21 cellular contexts compared by ENCODE assay signal in genomic region chr12:133192847-133193246, GRCh38. TPM values are rescaled to one million over a fixed set of nuclear protein-coding genes. Genes with fewer than 3 reads are reported as not detected.
DNase-seq lines count a peak whose midpoint lies in the region; ATAC-seq and TF ChIP-seq lines count a peak whose summit lies in the region.
"Had no signal": no experiment of that assay in that cellular context is flagged by ENCODE, and none has a peak within 500 bp of the region (broad histone marks: within the 10 kb centered on the region; RNA-seq: fewer than 3 reads in every experiment).

No MANE protein-coding gene starts in this region.

- H3K36me3 Mint-ChIP-seq in endothelial cell (ENCODE audit: low read depth, unreplicated experiment), result peaks cover 87% of the 10 kb centered on the region
- H3K36me3 Mint-ChIP-seq in activated naive CD4-positive, alpha-beta T cell treated with anti-CD3 and anti-CD28 coated beads, Interleukin-2, amount 10 ng/mL, durations not matched to agents 7 days and 5 days, result peaks cover 86% of the 10 kb centered on the region

- WGBS in right cardiac atrium, result 99% methylated on average over 5 of the region's 5 CpGs

- peaks cover 56% of the 10 kb centered on the region for H3K9me3 Mint-ChIP-seq in endothelial cell (ENCODE audit: unreplicated experiment)
- H3K9me3 Mint-ChIP-seq in activated naive CD4-positive, alpha-beta T cell treated with anti-CD3 and anti-CD28 coated beads, Interleukin-2, amount 10 ng/mL, durations not matched to agents 7 days and 5 days, result peaks cover 62% of the 10 kb centered on the region

- POLR2A ChIA-PET in HEK293 (lab: Yijun Ruan, JAX), result no interaction called here

- peak overlapping the region; percentile 63 for H3K4me3 Mint-ChIP-seq in endothelial cell (ENCODE audit: unreplicated experiment)
- H3K4me3 Mint-ChIP-seq in activated naive CD4-positive, alpha-beta T cell treated with anti-CD3 and anti-CD28 coated beads, Interleukin-2, amount 10 ng/mL, durations not matched to agents 7 days and 5 days, result no peak overlapping the region
- H3K4me3 Mint-ChIP-seq: CD14-positive monocyte; CD8-positive, alpha-beta T cell had no signal

- no peak for DNase-seq in endothelial cell (ENCODE audit: low spot score)
- DNase-seq in right cardiac atrium, result no peak
- DNase-seq in activated naive CD4-positive, alpha-beta T cell treated with anti-CD3 and anti-CD28 coated beads, Interleukin-2, amount 10 ng/mL, durations not matched to agents 7 days and 5 days, result no peak
- DNase-seq: ACHN; BE2C; Calu3; CD8-positive, alpha-beta T cell; DMS79 treated with DMSO at 0.1 percent for 48 hours; EL; GOT3; H7 had no signal

- H3K4me2 ChIP-seq in BLaER1 treated with 17β-estradiol and CSF1 and Interleukin-3, amounts not matched to agents 10 nM and 100 nM, result no peak overlapping the region

- no peak overlapping the region for H3K9ac ChIP-seq in BLaER1 treated with 17β-estradiol and CSF1 and Interleukin-3, amounts not matched to agents 10 nM and 100 nM
- H3K9ac ChIP-seq in skeletal muscle tissue (ENCODE audit: low read depth in 1 of 3, low read length in 3 of 3), result no peak overlapping the region

- H3K27me3 Mint-ChIP-seq in endothelial cell (ENCODE audit: unreplicated experiment), result peaks cover 5% of the 10 kb centered on the region
- H3K27me3 Mint-ChIP-seq in activated naive CD4-positive, alpha-beta T cell treated with anti-CD3 and anti-CD28 coated beads, Interleukin-2, amount 10 ng/mL, durations not matched to agents 7 days and 5 days, result no peaks in the 10 kb centered on the region

- H3K4me1 Mint-ChIP-seq in endothelial cell (ENCODE audit: unreplicated experiment), result no peaks in the 10 kb centered on the region
- no peaks in the 10 kb centered on the region for H3K4me1 Mint-ChIP-seq in activated naive CD4-positive, alpha-beta T cell treated with anti-CD3 and anti-CD28 coated beads, Interleukin-2, amount 10 ng/mL, durations not matched to agents 7 days and 5 days
- H3K4me1 Mint-ChIP-seq: CD14-positive monocyte had no signal

- peaks cover 91 to 94% (median 92%) of the 10 kb centered on the region in 11 experiments for H3K9me3 ChIP-seq in BLaER1 treated with 17β-estradiol and CSF1 and Interleukin-3, amounts not matched to agents 10 nM and 100 nM (replicated peaks in 1 of 11)
- H3K9me3 ChIP-seq in HEK293 (ENCODE audit: control insufficient read depth, insufficient read depth, low read depth, low read length) (no peaks in the 10 kb centered on the region; the same call in none of the 2 replicates), skeletal muscle tissue (ENCODE audit: control insufficient read depth in 3 of 3, low read length in 3 of 3) (peaks cover 13 to 61% (median 41%) of the 10 kb centered on the region in 3 donors), right cardiac atrium (ENCODE audit: control insufficient read depth, low read length) (peaks cover 38% of the 10 kb centered on the region)

- CTCF ChIA-PET in HEK293 (lab: Yijun Ruan, JAX), result no interaction called here
- CTCF ChIA-PET in activated naive CD4-positive, alpha-beta T cell treated with anti-CD3 and anti-CD28 coated beads, Interleukin-2, amount 10 ng/mL, durations not matched to agents 7 days and 5 days (lab: Charles Lee), result no interaction called here

- H3K36me3 ChIP-seq in BLaER1 treated with 17β-estradiol and CSF1 and Interleukin-3, amounts not matched to agents 10 nM and 100 nM, result peaks cover 90 to 92% (median 91%) of the 10 kb centered on the region in 11 experiments
- H3K36me3 ChIP-seq in HEK293 (ENCODE audit: control insufficient read depth in 2 of 2, insufficient read depth in 1 of 2, low read length in 2 of 2) (peaks cover 81 to 83% of the 10 kb centered on the region in 2 experiments), skeletal muscle tissue (ENCODE audit: control insufficient read depth in 3 of 3, insufficient read depth in 3 of 3, low read length in 3 of 3) (peaks cover 79 to 83% (median 80%) of the 10 kb centered on the region in 3 donors)

- TF ChIP-seq CTCF in HEK293 (tag by site-specific recombination; IDR thresholded peaks at IDR 0.05) (no peak), endothelial cell (IDR thresholded peaks at IDR 0.05; ENCODE audit: unreplicated experiment) (no peak)

- no peaks in the 10 kb centered on the region for H3K4me1 ChIP-seq in BLaER1 treated with 17β-estradiol and CSF1 and Interleukin-3, amounts not matched to agents 10 nM and 100 nM
- H3K4me1 ChIP-seq in HEK293 (ENCODE audit: control insufficient read depth, insufficient read depth, low read length), result no peaks in the 10 kb centered on the region
- no peaks in the 10 kb centered on the region for H3K4me1 ChIP-seq in skeletal muscle tissue (ENCODE audit: control insufficient read depth in 3 of 3, insufficient read depth in 3 of 3, low read length in 3 of 3)
- H3K4me1 ChIP-seq in right cardiac atrium (ENCODE audit: control insufficient read depth, insufficient read depth, low read length), result no peaks in the 10 kb centered on the region
- H3K4me1 ChIP-seq: BE2C had no signal

- H3K27ac Mint-ChIP-seq in endothelial cell (ENCODE audit: unreplicated experiment), result no peak overlapping the region
- no peak overlapping the region for H3K27ac Mint-ChIP-seq in activated naive CD4-positive, alpha-beta T cell treated with anti-CD3 and anti-CD28 coated beads, Interleukin-2, amount 10 ng/mL, durations not matched to agents 7 days and 5 days
- H3K27ac Mint-ChIP-seq: CD14-positive monocyte; CD8-positive, alpha-beta T cell had no signal

- intact Hi-C loops in right cardiac atrium (cut with DNase I), result no loop called here

- no peaks in the 10 kb centered on the region for H4K20me1 ChIP-seq in BLaER1 treated with 17β-estradiol and CSF1 and Interleukin-3, amounts not matched to agents 10 nM and 100 nM

- H3K4me3 ChIP-seq in BLaER1 treated with 17β-estradiol and CSF1 and Interleukin-3, amounts not matched to agents 10 nM and 100 nM, result peak overlapping the region; percentile 18 to 56 (median 35); a peak in 14 of 20 replicates
- H3K4me3 ChIP-seq in HEK293 (ENCODE audit: low read depth, low read length) (no peak overlapping the region), skeletal muscle tissue (ENCODE audit: low read length in 3 of 3) (peak overlapping the region in 2 of 3 donors; percentile 23 to 31), right cardiac atrium (ENCODE audit: low read length) (no peak overlapping the region)
- H3K4me3 ChIP-seq: GM12878 had no signal

- ATAC-seq in right cardiac atrium (no peak), HG02678 (IDR thresholded peaks at IDR 0.05; ENCODE audit: unreplicated experiment) (no peak)
- ATAC-seq: CD8-positive, alpha-beta T cell; GM12878; HCT116 had no signal

- no peaks in the 10 kb centered on the region for H3K27me3 ChIP-seq in BLaER1 treated with 17β-estradiol and CSF1 and Interleukin-3, amounts not matched to agents 10 nM and 100 nM
- H3K27me3 ChIP-seq in skeletal muscle tissue (ENCODE audit: control insufficient read depth in 3 of 3, insufficient read depth in 3 of 3, low read length in 3 of 3) (no peaks in the 10 kb centered on the region), right cardiac atrium (ENCODE audit: control insufficient read depth, insufficient read depth) (no peaks in the 10 kb centered on the region)
- H3K27me3 ChIP-seq: BE2C had no signal

- no peak overlapping the region for H3K27ac ChIP-seq in BLaER1 treated with 17β-estradiol and CSF1 and Interleukin-3, amounts not matched to agents 10 nM and 100 nM
- H3K27ac ChIP-seq in HEK293 (ENCODE audit: extremely low read depth, low read depth, low read length), result no peak overlapping the region
- H3K27ac ChIP-seq in skeletal muscle tissue (ENCODE audit: low read depth, low read length), result no peak overlapping the region
- H3K27ac ChIP-seq in right cardiac atrium (ENCODE audit: low read length), result no peak overlapping the region
- H3K27ac ChIP-seq: HL-60 had no signal

TF ChIP-seq in HEK293, 187 proteins besides CTCF, POLR2A, EP300 and RAD21:
- TF ChIP-seq SCRT1 (tag by site-specific recombination; IDR thresholded peaks at IDR 0.05; ENCODE audit: borderline replicate concordance) (peak; percentile 39; the same call in 1 of the 2 replicates), ZNF530 (tag by site-specific recombination; IDR thresholded peaks at IDR 0.05; ENCODE audit: low read depth) (no peak), SCRT2 (tag by site-specific recombination; IDR thresholded peaks at IDR 0.05) (peak; percentile 90), GLIS2 (tag by site-specific recombination; IDR thresholded peaks at IDR 0.05) (no peak)
- TF ChIP-seq, protein P1, sequence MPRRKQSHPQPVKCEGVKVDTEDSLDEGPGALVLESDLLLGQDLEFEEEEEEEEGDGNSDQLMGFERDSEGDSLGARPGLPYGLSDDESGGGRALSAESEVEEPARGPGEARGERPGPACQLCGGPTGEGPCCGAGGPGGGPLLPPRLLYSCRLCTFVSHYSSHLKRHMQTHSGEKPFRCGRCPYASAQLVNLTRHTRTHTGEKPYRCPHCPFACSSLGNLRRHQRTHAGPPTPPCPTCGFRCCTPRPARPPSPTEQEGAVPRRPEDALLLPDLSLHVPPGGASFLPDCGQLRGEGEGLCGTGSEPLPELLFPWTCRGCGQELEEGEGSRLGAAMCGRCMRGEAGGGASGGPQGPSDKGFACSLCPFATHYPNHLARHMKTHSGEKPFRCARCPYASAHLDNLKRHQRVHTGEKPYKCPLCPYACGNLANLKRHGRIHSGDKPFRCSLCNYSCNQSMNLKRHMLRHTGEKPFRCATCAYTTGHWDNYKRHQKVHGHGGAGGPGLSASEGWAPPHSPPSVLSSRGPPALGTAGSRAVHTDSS (tag by site-specific recombination; IDR thresholded peaks at IDR 0.05), result no peak
TF ChIP-seq in HEK293: peak in this region for 2.

RNA-seq across cellular contexts. Expression of gene ZNF268, which starts 11.6 kb away (rescaled TPM):
- total RNA-seq in endothelial cell (ENCODE audit: unreplicated experiment), result 35.8 TPM
- 15.7 TPM for total RNA-seq in skeletal muscle tissue
- total RNA-seq in right cardiac atrium, result 10 to 100 TPM in 3 of 4 donors, 1 to 10 TPM in 1; 9.7 to 13.6 (median 12.5) TPM
- polyA plus RNA-seq in right cardiac atrium, result 2.9 TPM

RNA-seq across cellular contexts. Expression of gene ANHX, which starts 42.8 kb away (rescaled TPM):
- total RNA-seq in endothelial cell (ENCODE audit: unreplicated experiment) (not detected), skeletal muscle tissue (not detected), right cardiac atrium (not detected)
- polyA plus RNA-seq in right cardiac atrium, result not detected
- total RNA-seq: Calu3; CD8-positive, alpha-beta T cell; G401; GM12878; H7; HT1080 had no signal
- polyA plus RNA-seq: CD14-positive monocyte, GM12878 had no signal

Comparison
In these comparisons a context has a peak if more than half of its experiments do, and no peak if none do; other contexts are left out.
1. H3K4me3 ChIP-seq: peak in BLaER1 treated with 17β-estradiol and CSF1 and Interleukin-3, amounts not matched to agents 10 nM and 100 nM (10 of 10) and skeletal muscle tissue (2 of 3); none in HEK293 (single experiment) and right cardiac atrium (single experiment).